Comparison of ENCODE assay signal across 17 cellular contexts in the genomic region with DNA sequence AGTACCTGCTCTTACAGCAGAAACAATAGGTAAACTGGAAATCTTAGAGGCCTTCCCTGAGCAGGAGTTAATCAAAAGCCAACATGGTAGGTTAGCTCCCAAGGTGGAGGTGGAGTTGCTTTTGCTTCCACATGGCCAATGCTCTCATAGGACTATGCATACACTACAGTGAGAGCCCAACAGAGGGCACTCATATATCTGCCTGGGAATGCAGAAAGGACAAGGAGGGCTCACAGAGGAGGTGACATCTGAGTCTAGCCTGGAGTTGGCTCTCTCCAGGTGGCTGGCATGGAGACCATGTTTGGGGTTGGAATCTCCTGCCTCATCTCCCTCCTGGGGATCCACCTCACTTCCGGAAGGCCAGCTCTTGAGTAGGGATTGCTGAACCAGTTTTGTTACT. TPM values are rescaled to one million over a fixed set of nuclear protein-coding genes. Genes with fewer than 3 reads are reported as not detected.
A peak's percentile ranks its signal among the peaks of the same experiment; 100 is the strongest.
DNase-seq lines count a peak whose midpoint lies in the region; ATAC-seq, FAIRE-seq and TF ChIP-seq lines count a peak whose summit lies in the region.
"Had no signal": no experiment of that assay in that cellular context is flagged by ENCODE, and none has a peak within 500 bp of the region (broad histone marks: within the 10 kb centered on the region; RNA-seq: fewer than 3 reads in every experiment).

No MANE protein-coding gene starts in this region.

- ATAC-seq in RWPE2 (ENCODE audit: low read depth): no peak; the same call in 2 of the 3 replicates
- ATAC-seq in HepG2: peak; percentile 92
- no peak for ATAC-seq in HG02885 (IDR thresholded peaks at IDR 0.05; ENCODE audit: poor library complexity, unreplicated experiment)
- ATAC-seq: activated T-helper 17 cell treated with anti-CD3 and anti-CD28 coated beads, Interleukin-2, amount 50 U/mL, for 72 hours had no signal

- H3K4me3 ChIP-seq in RWPE2 (ENCODE audit: severe bottlenecking) (no peak overlapping the region), HepG2 (replicated peaks in 1 of 3; ENCODE audit: insufficient read depth in 1 of 3, low read depth in 2 of 3, low read length in 3 of 3) (no peak overlapping the region), ascending aorta (no peak overlapping the region)
- H3K4me3 ChIP-seq: lower lobe of right lung, prostate gland had no signal

- H3K27ac ChIP-seq in RWPE2 (ENCODE audit: poor library complexity, severe bottlenecking) (no peak overlapping the region), HepG2 (ENCODE audit: extremely low read length, insufficient read depth, low read length) (no peak overlapping the region), ascending aorta (no peak overlapping the region)
- H3K27ac ChIP-seq: lower lobe of right lung, prostate gland had no signal

- POLR2A ChIA-PET in HEK293T (lab: Yijun Ruan, JAX) (no interaction called here), HepG2 (lab: Yijun Ruan, JAX) (no interaction called here)

- FAIRE-seq in HepG2 (lab: Jason Lieb, UNC): no peak
- FAIRE-seq: colon, frontal cortex had no signal

- no peak overlapping the region for H2AFZ ChIP-seq in HepG2 (ENCODE audit: low read length)

- no CpG with 5 or more reads among the region's 1 CpG for WGBS in HepG2 (ENCODE audit: low lambda C conversion rate)

- TF ChIP-seq RAD21 in HepG2 (CRISPR knock-in tag; IDR thresholded peaks at IDR 0.05): no peak

- intact Hi-C loops in HepG2 (cut with micrococcal nuclease; ENCODE audit: unreplicated experiment) (no loop called here), ascending aorta (cut with DNase I) (no loop called here)

- BruUV-seq in HepG2 (replicated peaks; lab: Mats Ljungman, UMichigan): no TSS peak

- H3K4me2 ChIP-seq in HepG2 (ENCODE audit: low read depth, low read length): no peak overlapping the region

- peak; percentile 13 for TF ChIP-seq CTCF in RWPE2 (IDR thresholded peaks at IDR 0.05; ENCODE audit: poor library complexity, severe bottlenecking)
- TF ChIP-seq CTCF in HepG2 (CRISPR knock-in tag; IDR thresholded peaks at IDR 0.05): peak; percentile 37
- no peak for TF ChIP-seq CTCF in ascending aorta (IDR thresholded peaks at IDR 0.05)

- DNase-seq in Daoy (ENCODE audit: low read depth): peak; percentile 7
- peak; percentile 10 for DNase-seq in HEK293T (ENCODE audit: extremely low spot score)
- DNase-seq in RWPE2 (ENCODE audit: low spot score): no peak
- DNase-seq in HepG2 (ENCODE audit: low spot score): peak; percentile 13
- no peak for DNase-seq in ascending aorta (ENCODE audit: low spot score in 2 of 2)
- DNase-seq in KBM-7: no peak
- DNase-seq: activated B cell treated with CpG ODN at 0.5 μM for 24 hours, GF-D8, HFFc6, lower lobe of right lung, NCI-H1694, Right ventricle myocardium superior had no signal

- TF ChIP-seq EP300 in HepG2 (IDR thresholded peaks at IDR 0.05; ENCODE audit: low read depth in 2 of 2, low read length in 2 of 2): no peak
- TF ChIP-seq EP300 in HepG2 (CRISPR knock-in tag; IDR thresholded peaks at IDR 0.05; ENCODE audit: borderline replicate concordance): no peak

- in situ Hi-C loops in HepG2 (cut with HindIII; ENCODE audit: extremely low pct_ligation_motif_present, low pct_unique_long_range_greater_than_20kb) (no loop called here), KBM-7 (cut with MboI; ENCODE audit: low pct_unique_long_range_greater_than_20kb, low sequenced_read_pairs) (no loop called here)

- H3K9ac ChIP-seq in HepG2 (ENCODE audit: insufficient read depth, low read depth, low read length): no peak overlapping the region

- H3K79me2 ChIP-seq in HepG2 (ENCODE audit: insufficient read depth, low read length): no peaks in the 10 kb centered on the region

- H3K4me1 ChIP-seq in RWPE2 (ENCODE audit: insufficient read depth, poor library complexity, severe bottlenecking): no peaks in the 10 kb centered on the region
- no peaks in the 10 kb centered on the region for H3K4me1 ChIP-seq in HepG2 (ENCODE audit: insufficient read depth, low read length)
- H3K4me1 ChIP-seq in ascending aorta: no peaks in the 10 kb centered on the region
- H3K4me1 ChIP-seq: lower lobe of right lung, prostate gland had no signal

- H3K27me3 ChIP-seq in RWPE2 (ENCODE audit: insufficient read depth, poor library complexity, severe bottlenecking): no peaks in the 10 kb centered on the region
- peaks cover 0 to 1% of the 10 kb centered on the region in 2 experiments; a peak in 2 of 5 replicates for H3K27me3 ChIP-seq in HepG2 (ENCODE audit: control insufficient read depth in 1 of 2, insufficient read depth in 2 of 2, low read length in 2 of 2)
- H3K27me3 ChIP-seq in ascending aorta: no peaks in the 10 kb centered on the region

- H3K36me3 ChIP-seq in RWPE2 (ENCODE audit: low read depth): no peaks in the 10 kb centered on the region
- H3K36me3 ChIP-seq in HepG2 (replicated peaks in 1 of 2; ENCODE audit: control insufficient read depth in 1 of 2, insufficient read depth in 2 of 2, low read length in 2 of 2): no peaks in the 10 kb centered on the region
- H3K36me3 ChIP-seq in ascending aorta: no peaks in the 10 kb centered on the region
- H3K36me3 ChIP-seq: lower lobe of right lung, prostate gland had no signal

- TF ChIP-seq POLR2A in HepG2 (IDR thresholded peaks at IDR 0.05; ENCODE audit: insufficient read depth in 1 of 2, low read depth in 2 of 2, low read length in 2 of 2): no peak

- CTCF ChIA-PET in HEK293T (lab: Yijun Ruan, JAX) (interaction anchor here (1.0 kb wide), 2 partner anchors 30 to 89 kb away, joined by 3 read pairs; no protein-coding TSS in a partner anchor), HepG2 (lab: Yijun Ruan, JAX; ENCODE audit: low intra/inter-chr PET ratio, low total read pairs) (no interaction called here)

- H3K9me3 ChIP-seq in RWPE2 (ENCODE audit: severe bottlenecking) (no peaks in the 10 kb centered on the region), HepG2 (ENCODE audit: low read length) (no peaks in the 10 kb centered on the region), ascending aorta (no peaks in the 10 kb centered on the region)
- H3K9me3 ChIP-seq: prostate gland had no signal

- no peaks in the 10 kb centered on the region for H4K20me1 ChIP-seq in HepG2 (ENCODE audit: insufficient read depth, low read length)

TF ChIP-seq in HEK293T, 16 proteins besides CTCF, POLR2A, EP300 and RAD21:
- no peak for TF ChIP-seq CTBP1 (IDR thresholded peaks at IDR 0.05; ENCODE audit: borderline replicate concordance)

TF ChIP-seq in HepG2, 621 proteins besides CTCF, POLR2A, EP300 and RAD21 (continues in another document):
- no peak for TF ChIP-seq ZNF674 (CRISPR knock-in tag; IDR thresholded peaks at IDR 0.05; ENCODE audit: low read depth)
- no peak for TF ChIP-seq ZBTB7A (CRISPR knock-in tag; IDR thresholded peaks at IDR 0.05)
- TF ChIP-seq, protein P1, sequence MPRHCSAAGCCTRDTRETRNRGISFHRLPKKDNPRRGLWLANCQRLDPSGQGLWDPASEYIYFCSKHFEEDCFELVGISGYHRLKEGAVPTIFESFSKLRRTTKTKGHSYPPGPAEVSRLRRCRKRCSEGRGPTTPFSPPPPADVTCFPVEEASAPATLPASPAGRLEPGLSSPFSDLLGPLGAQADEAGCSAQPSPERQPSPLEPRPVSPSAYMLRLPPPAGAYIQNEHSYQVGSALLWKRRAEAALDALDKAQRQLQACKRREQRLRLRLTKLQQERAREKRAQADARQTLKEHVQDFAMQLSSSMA (CRISPR knock-in tag; IDR thresholded peaks at IDR 0.05): no peak
- TF ChIP-seq CBFB (CRISPR knock-in tag; IDR thresholded peaks at IDR 0.05): no peak
- no peak for TF ChIP-seq DNMT1 (CRISPR knock-in tag; IDR thresholded peaks at IDR 0.05)
- TF ChIP-seq NFRKB (IDR thresholded peaks at IDR 0.05): no peak
- TF ChIP-seq ZNF260 (CRISPR knock-in tag; IDR thresholded peaks at IDR 0.05; ENCODE audit: borderline replicate concordance, low read depth): no peak

RNA-seq across cellular contexts. Expression of a gene that starts 34.6 kb away (rescaled TPM):
- 2.7 and 4.6 TPM in 2 replicates for total RNA-seq in Daoy (2014; rRNA removed; shearing (Covaris generic))
- total RNA-seq in HepG2 (2016; rRNA removed; fragmentation: Illumina TruSeq; extraction: Trizol) (0.09 TPM in 1 of 2 replicates, not detected in the other), ascending aorta (under 0.01 TPM)
- not detected in 2 replicates for total RNA-seq in HepG2 (2016; cell fraction: cytosol; rRNA removed; fragmentation: Illumina TruSeq; extraction: Trizol; ENCODE audit: low read depth)
- not detected in 2 replicates for total RNA-seq in HepG2 (2016; cell fraction: insoluble cytoplasmic fraction; rRNA removed; fragmentation: Illumina TruSeq; extraction: Trizol)
- not detected in 2 replicates for total RNA-seq in HepG2 (2016; cell fraction: membrane; rRNA removed; fragmentation: Illumina TruSeq; extraction: Trizol)
- total RNA-seq in HepG2 (2016; cell fraction: nucleus; rRNA removed; fragmentation: Illumina TruSeq; extraction: Trizol): 0.06 and 0.16 TPM in 2 replicates
- polyA plus RNA-seq in HepG2 (2011; rRNA removed): 0.12 TPM in 1 of 2 replicates, not detected in the other
- polyA plus RNA-seq in HepG2 (2011; cell fraction: cytosol; rRNA removed): 0.01 and 0.03 TPM in 2 replicates
- polyA plus RNA-seq in HepG2 (2011; cell fraction: nucleus; rRNA removed): 0.02 TPM in 1 of 2 replicates, not detected in the other
- polyA plus RNA-seq in HepG2 (2012): not detected in 2 replicates
- not detected in 2 replicates for polyA plus RNA-seq in HepG2 (2016; cell fraction: cytosol; fragmentation: Illumina TruSeq; extraction: Trizol; ENCODE audit: low read depth)
- polyA plus RNA-seq in HepG2 (2016; cell fraction: insoluble cytoplasmic fraction; fragmentation: Illumina TruSeq; extraction: Trizol; ENCODE audit: low read depth): not detected in 2 replicates
- polyA plus RNA-seq in HepG2 (2016; cell fraction: membrane; fragmentation: Illumina TruSeq; extraction: Trizol; ENCODE audit: low read depth): not detected in 2 replicates
- not detected in 2 replicates for polyA plus RNA-seq in HepG2 (2016; cell fraction: nucleus; fragmentation: Illumina TruSeq; extraction: Trizol; ENCODE audit: insufficient read depth, low read depth)
- 0.02 TPM in 1 of 2 replicates, not detected in the other for polyA minus RNA-seq in HepG2 (2011; rRNA and poly(A)+ RNA removed; ENCODE audit: low replicate concordance)
- polyA minus RNA-seq in HepG2 (2011; cell fraction: cytosol; rRNA and poly(A)+ RNA removed): not detected in 2 replicates
- polyA minus RNA-seq in HepG2 (2011; cell fraction: nucleus; rRNA and poly(A)+ RNA removed): 0.12 TPM in 1 of 2 replicates, not detected in the other
- total RNA-seq: activated B cell treated with CpG ODN at 0.5 μM for 24 hours had no signal

Comparison
In these comparisons a context has a peak if more than half of its experiments do, and no peak if none do; other contexts are left out.
1. DNase-seq: peak in Daoy (single experiment), HEK293T (single experiment) and HepG2 (single experiment); none in RWPE2 (single experiment), ascending aorta (0 of 2) and KBM-7 (single experiment).
2. CTCF ChIP-seq: peak in RWPE2 (single experiment) and HepG2 (single experiment); none in ascending aorta (0 of 3).